In genomic region chr14:70162353-70162752, GRCh38 we compare ENCODE assay signal across 12 cellular contexts. TPM values are rescaled to one million over a fixed set of nuclear protein-coding genes. Genes with fewer than 3 reads are reported as not detected.
"Had no signal": no experiment of that assay in that cellular context is flagged by ENCODE, and none has a peak within 500 bp of the region (broad histone marks: within the 10 kb centered on the region; RNA-seq: fewer than 3 reads in every experiment).

No MANE protein-coding gene starts in this region.

- H3K27ac ChIP-seq: GM23248, HL-60, KMS-11 had no signal

- H2AFZ ChIP-seq: GM23248 had no signal

- H3K9ac ChIP-seq: GM23248, KMS-11 had no signal

- H3K4me2 ChIP-seq: KMS-11 had no signal

- H3K27ac Mint-ChIP-seq: HFFc6, IgD-negative memory B cell had no signal

- H3K36me3 ChIP-seq: HAP-1 had no signal

- H3K4me3 Mint-ChIP-seq: HFFc6, IgD-negative memory B cell had no signal

- H3K9me3 ChIP-seq: HAP-1 had no signal

- H3K4me3 ChIP-seq: GM23248, HAP-1 had no signal

- ATAC-seq: HCT116, HepG2 had no signal

- H3K4me1 ChIP-seq: HAP-1 had no signal

- DNase-seq: GM23248, GOT3, H7, HFFc6, KBM-7 had no signal

- H3K36me3 Mint-ChIP-seq: IgD-negative memory B cell had no signal

RNA-seq across cellular contexts. Expression of gene SLC8A3, which starts 26.4 kb away (rescaled TPM):
- total RNA-seq: GM23248, H4, HFFc6 had no signal
- polyA plus RNA-seq: GM23248, IgD-negative memory B cell had no signal
